1 cellular context compared by ENCODE assay signal in the genomic region with DNA sequence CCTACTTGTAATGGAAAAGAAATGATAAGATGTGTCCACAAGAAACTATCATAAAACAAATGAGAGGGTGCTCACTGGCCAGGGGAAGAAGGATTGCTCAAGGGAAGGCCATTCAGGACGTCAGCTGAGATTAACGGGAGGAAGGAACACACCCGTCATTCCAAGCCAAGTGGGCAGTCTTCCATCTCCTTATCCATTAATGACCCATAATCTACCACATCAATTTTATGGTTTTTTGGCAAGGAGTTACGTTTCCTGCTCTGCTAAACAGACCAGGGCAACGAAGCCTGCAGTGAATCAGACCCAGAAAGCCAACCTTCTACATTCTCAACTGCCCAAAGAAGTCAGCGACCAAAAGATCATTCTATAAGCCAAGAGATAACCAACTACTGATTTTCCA.
TF ChIP-seq lines count a peak whose summit lies in the region.

No MANE protein-coding gene starts in this region.

TF ChIP-seq in GM23338, 12 proteins besides CTCF, POLR2A, EP300 and RAD21 (continued from another document):
- TF ChIP-seq, protein P1, sequence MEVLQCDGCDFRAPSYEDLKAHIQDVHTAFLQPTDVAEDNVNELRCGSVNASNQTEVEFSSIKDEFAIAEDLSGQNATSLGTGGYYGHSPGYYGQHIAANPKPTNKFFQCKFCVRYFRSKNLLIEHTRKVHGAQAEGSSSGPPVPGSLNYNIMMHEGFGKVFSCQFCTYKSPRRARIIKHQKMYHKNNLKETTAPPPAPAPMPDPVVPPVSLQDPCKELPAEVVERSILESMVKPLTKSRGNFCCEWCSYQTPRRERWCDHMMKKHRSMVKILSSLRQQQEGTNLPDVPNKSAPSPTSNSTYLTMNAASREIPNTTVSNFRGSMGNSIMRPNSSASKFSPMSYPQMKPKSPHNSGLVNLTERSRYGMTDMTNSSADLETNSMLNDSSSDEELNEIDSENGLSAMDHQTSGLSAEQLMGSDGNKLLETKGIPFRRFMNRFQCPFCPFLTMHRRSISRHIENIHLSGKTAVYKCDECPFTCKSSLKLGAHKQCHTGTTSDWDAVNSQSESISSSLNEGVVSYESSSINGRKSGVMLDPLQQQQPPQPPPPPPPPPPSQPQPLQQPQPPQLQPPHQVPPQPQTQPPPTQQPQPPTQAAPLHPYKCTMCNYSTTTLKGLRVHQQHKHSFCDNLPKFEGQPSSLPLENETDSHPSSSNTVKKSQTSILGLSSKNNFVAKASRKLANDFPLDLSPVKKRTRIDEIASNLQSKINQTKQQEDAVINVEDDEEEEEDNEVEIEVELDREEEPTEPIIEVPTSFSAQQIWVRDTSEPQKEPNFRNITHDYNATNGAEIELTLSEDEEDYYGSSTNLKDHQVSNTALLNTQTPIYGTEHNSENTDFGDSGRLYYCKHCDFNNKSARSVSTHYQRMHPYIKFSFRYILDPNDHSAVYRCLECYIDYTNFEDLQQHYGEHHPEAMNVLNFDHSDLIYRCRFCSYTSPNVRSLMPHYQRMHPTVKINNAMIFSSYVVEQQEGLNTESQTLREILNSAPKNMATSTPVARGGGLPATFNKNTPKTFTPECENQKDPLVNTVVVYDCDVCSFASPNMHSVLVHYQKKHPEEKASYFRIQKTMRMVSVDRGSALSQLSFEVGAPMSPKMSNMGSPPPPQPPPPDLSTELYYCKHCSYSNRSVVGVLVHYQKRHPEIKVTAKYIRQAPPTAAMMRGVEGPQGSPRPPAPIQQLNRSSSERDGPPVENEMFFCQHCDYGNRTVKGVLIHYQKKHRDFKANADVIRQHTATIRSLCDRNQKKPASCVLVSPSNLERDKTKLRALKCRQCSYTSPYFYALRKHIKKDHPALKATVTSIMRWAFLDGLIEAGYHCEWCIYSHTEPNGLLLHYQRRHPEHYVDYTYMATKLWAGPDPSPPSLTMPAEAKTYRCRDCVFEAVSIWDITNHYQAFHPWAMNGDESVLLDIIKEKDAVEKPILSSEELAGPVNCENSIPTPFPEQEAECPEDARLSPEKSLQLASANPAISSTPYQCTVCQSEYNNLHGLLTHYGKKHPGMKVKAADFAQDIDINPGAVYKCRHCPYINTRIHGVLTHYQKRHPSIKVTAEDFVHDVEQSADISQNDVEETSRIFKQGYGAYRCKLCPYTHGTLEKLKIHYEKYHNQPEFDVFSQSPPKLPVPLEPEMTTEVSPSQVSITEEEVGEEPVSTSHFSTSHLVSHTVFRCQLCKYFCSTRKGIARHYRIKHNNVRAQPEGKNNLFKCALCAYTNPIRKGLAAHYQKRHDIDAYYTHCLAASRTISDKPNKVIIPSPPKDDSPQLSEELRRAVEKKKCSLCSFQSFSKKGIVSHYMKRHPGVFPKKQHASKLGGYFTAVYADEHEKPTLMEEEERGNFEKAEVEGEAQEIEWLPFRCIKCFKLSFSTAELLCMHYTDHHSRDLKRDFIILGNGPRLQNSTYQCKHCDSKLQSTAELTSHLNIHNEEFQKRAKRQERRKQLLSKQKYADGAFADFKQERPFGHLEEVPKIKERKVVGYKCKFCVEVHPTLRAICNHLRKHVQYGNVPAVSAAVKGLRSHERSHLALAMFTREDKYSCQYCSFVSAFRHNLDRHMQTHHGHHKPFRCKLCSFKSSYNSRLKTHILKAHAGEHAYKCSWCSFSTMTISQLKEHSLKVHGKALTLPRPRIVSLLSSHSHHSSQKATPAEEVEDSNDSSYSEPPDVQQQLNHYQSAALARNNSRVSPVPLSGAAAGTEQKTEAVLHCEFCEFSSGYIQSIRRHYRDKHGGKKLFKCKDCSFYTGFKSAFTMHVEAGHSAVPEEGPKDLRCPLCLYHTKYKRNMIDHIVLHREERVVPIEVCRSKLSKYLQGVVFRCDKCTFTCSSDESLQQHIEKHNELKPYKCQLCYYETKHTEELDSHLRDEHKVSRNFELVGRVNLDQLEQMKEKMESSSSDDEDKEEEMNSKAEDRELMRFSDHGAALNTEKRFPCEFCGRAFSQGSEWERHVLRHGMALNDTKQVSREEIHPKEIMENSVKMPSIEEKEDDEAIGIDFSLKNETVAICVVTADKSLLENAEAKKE (CRISPR knock-in tag; IDR thresholded peaks at IDR 0.05), result no peak
- TF ChIP-seq, protein P2, sequence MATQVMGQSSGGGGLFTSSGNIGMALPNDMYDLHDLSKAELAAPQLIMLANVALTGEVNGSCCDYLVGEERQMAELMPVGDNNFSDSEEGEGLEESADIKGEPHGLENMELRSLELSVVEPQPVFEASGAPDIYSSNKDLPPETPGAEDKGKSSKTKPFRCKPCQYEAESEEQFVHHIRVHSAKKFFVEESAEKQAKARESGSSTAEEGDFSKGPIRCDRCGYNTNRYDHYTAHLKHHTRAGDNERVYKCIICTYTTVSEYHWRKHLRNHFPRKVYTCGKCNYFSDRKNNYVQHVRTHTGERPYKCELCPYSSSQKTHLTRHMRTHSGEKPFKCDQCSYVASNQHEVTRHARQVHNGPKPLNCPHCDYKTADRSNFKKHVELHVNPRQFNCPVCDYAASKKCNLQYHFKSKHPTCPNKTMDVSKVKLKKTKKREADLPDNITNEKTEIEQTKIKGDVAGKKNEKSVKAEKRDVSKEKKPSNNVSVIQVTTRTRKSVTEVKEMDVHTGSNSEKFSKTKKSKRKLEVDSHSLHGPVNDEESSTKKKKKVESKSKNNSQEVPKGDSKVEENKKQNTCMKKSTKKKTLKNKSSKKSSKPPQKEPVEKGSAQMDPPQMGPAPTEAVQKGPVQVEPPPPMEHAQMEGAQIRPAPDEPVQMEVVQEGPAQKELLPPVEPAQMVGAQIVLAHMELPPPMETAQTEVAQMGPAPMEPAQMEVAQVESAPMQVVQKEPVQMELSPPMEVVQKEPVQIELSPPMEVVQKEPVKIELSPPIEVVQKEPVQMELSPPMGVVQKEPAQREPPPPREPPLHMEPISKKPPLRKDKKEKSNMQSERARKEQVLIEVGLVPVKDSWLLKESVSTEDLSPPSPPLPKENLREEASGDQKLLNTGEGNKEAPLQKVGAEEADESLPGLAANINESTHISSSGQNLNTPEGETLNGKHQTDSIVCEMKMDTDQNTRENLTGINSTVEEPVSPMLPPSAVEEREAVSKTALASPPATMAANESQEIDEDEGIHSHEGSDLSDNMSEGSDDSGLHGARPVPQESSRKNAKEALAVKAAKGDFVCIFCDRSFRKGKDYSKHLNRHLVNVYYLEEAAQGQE (IDR thresholded peaks at IDR 0.05; ENCODE audit: unreplicated experiment), result no peak
- no peak for TF ChIP-seq EZH2 (IDR thresholded peaks at IDR 0.05; ENCODE audit: low read depth, unreplicated experiment)
- TF ChIP-seq, protein P3, sequence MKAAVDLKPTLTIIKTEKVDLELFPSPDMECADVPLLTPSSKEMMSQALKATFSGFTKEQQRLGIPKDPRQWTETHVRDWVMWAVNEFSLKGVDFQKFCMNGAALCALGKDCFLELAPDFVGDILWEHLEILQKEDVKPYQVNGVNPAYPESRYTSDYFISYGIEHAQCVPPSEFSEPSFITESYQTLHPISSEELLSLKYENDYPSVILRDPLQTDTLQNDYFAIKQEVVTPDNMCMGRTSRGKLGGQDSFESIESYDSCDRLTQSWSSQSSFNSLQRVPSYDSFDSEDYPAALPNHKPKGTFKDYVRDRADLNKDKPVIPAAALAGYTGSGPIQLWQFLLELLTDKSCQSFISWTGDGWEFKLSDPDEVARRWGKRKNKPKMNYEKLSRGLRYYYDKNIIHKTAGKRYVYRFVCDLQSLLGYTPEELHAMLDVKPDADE (IDR thresholded peaks at IDR 0.05), result no peak
- no peak for TF ChIP-seq CREB1 (CRISPR knock-in tag; IDR thresholded peaks at IDR 0.05; ENCODE audit: low read depth)
- TF ChIP-seq ZNF114 (CRISPR knock-in tag; IDR thresholded peaks at IDR 0.05), result no peak
